In the genomic region with DNA sequence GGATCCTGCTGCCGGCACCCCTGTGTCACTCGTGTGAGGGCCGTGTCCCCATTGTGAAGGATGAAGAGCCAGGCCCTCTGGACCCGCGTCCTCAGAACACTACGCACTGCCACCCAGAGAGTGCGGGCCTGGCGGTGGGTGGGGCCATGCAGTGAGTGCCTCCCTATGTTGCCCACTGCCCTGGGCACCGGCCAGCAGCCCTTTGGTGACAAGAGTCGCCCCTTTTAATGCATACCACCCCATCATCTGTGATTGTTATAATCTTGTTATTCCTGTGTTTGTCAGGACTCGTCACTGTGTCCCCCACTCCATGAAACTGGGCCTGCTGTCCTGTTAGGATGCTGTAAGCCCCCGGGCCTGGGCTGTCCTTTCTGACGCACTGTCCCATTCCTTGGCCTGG, we compare ENCODE assay signal across 4 cellular contexts. TPM values are rescaled to one million over a fixed set of nuclear protein-coding genes. Genes with fewer than 3 reads are reported as not detected.
"Had no signal": no experiment of that assay in that cellular context is flagged by ENCODE, and none has a peak within 500 bp of the region (broad histone marks: within the 10 kb centered on the region; RNA-seq: fewer than 3 reads in every experiment).

No MANE protein-coding gene starts in this region.

RNA-seq across cellular contexts. Expression of a gene that starts 9.3 kb away (rescaled TPM):
- total RNA-seq: GM23248, IMR-90 had no signal
- polyA plus RNA-seq: GM23248, IMR-90 had no signal

RNA-seq across cellular contexts. Expression of a gene that starts 59.9 kb away (rescaled TPM):
- total RNA-seq: GM23248, H7, HT-29, IMR-90 had no signal
- polyA plus RNA-seq: GM23248, IMR-90 had no signal
